9 cellular contexts compared by ENCODE assay signal in the genomic region with DNA sequence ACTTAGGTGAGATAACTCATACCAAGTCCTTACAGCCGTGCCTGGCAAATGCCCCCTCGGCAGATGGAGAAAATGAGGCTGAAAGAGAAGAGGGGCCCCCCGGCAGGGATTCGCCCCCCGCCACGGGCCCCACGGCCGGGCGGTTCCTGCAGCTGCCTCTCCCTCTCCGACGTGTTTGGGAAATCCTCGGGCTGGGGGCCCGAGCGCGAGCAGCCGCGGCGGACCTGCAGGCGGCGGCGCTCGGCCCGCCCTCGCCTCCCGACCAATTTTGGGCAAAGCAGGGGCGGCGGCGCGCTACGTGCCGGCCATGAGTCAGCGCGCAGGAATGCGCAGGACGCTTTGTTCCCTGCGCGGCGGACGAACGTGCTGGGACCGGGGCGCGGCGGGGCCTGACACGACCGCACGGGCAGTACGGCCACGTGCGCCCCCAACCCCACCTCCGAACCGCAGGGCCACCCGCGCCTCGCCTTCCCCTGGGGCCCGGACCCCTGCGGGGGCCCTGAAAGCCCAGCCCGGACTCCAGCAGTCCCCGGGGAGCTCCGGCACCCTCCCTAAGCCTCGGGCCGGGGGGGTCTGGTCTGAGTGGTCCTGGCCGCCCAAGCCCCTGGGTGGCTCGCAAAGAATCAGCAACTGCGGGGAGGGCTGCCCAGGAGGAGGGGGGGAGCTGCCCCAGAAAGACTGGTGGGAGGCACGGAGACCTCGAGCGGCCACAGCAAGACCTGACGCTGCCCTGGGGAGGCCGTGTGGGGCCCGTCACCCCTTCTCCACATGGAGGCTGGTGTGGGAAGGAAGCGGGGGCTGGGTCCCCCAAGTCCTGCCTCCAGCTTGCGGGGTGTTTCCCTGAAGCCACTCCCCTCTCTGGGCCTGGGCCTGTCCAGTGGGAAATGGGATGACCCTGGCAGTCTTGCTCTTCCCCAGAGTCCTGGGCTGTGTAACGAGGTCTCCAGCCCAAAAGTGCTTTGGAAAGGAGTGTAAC. TPM values are rescaled to one million over a fixed set of nuclear protein-coding genes. Genes with fewer than 3 reads are reported as not detected.
DNase-seq lines count a peak whose midpoint lies in the region; ATAC-seq, FAIRE-seq and TF ChIP-seq lines count a peak whose summit lies in the region.
"Had no signal": no experiment of that assay in that cellular context is flagged by ENCODE, and none has a peak within 500 bp of the region (broad histone marks: within the 10 kb centered on the region; RNA-seq: fewer than 3 reads in every experiment).

No MANE protein-coding gene starts in this region.

- TF ChIP-seq POLR2A in GM12878 (IDR thresholded peaks at IDR 0.05; ENCODE audit: low read depth, low read length) = no peak

- no peak for FAIRE-seq in GM12878 (lab: Jason Lieb, UNC)

- TF ChIP-seq CTCF in GM12878 (IDR thresholded peaks at IDR 0.05 in 2 of 3, conservative IDR thresholded peaks at IDR 0.05 in 1 of 3; ENCODE audit: control insufficient read depth in 2 of 3, extremely low read depth in 1 of 3, insufficient read depth in 1 of 3, low read depth in 3 of 3, low read length in 3 of 3) = no peak

- no peaks in the 10 kb centered on the region; the same call in 1 of the 2 replicates for H3K4me1 ChIP-seq in GM12878 (ENCODE audit: control insufficient read depth, insufficient read depth, low read length)
- peaks cover 17% of the 10 kb centered on the region for H3K4me1 ChIP-seq in iPS-20b (ENCODE audit: insufficient read depth, low read length)

- no peak for TF ChIP-seq EP300 in GM12878 (IDR thresholded peaks at IDR 0.05; ENCODE audit: borderline replicate concordance in 1 of 2, control insufficient read depth in 1 of 2, low read depth in 2 of 2, low read length in 2 of 2)

- 10% methylated on average over 70 of the region's 74 CpGs for WGBS in GM12878 (ENCODE audit: insufficient coverage, insufficient replicate concordance, low lambda C conversion rate, missing lambda C conversion rate)

- ATAC-seq in GM12878 = peak; percentile 61

- H3K27ac ChIP-seq in GM12878 (ENCODE audit: control insufficient read depth, insufficient read depth) (no peak overlapping the region), iPS-20b (ENCODE audit: low read length) (no peak overlapping the region)

- no peak overlapping the region; the same call in 1 of the 2 replicates for H3K9ac ChIP-seq in GM12878 (ENCODE audit: control insufficient read depth, insufficient read depth, low read length)
- peak overlapping the region; percentile 77; the same call in 1 of the 2 replicates for H3K9ac ChIP-seq in iPS-20b (ENCODE audit: low read depth, low read length)

- intact Hi-C loops in GM12878 (cut with micrococcal nuclease; ENCODE audit: unreplicated experiment) = no loop called here

- H3K36me3 ChIP-seq in GM12878 (ENCODE audit: control insufficient read depth in 2 of 2, insufficient read depth in 2 of 2, low read length in 1 of 2) (no peaks in the 10 kb centered on the region), iPS-20b (ENCODE audit: insufficient read depth, low read depth, low read length) (no peaks in the 10 kb centered on the region)

- H3K4me2 ChIP-seq in GM12878 (ENCODE audit: control insufficient read depth, insufficient read depth) = peak overlapping the region; percentile 59

- H3K79me2 ChIP-seq in GM12878 (ENCODE audit: control insufficient read depth, insufficient read depth, low read length) = no peaks in the 10 kb centered on the region

- H4K20me1 ChIP-seq in GM12878 (ENCODE audit: control insufficient read depth, insufficient read depth) = no peaks in the 10 kb centered on the region

- H3K27me3 ChIP-seq in GM12878 (replicated peaks in 1 of 2; ENCODE audit: control insufficient read depth in 2 of 2, insufficient read depth in 2 of 2, low read length in 1 of 2) (peaks cover 0 to 1% of the 10 kb centered on the region in 2 experiments; a peak in 2 of 4 replicates), iPS-20b (ENCODE audit: insufficient read depth, low read length) (peaks cover 19% of the 10 kb centered on the region)

- H2AFZ ChIP-seq in GM12878 (ENCODE audit: control insufficient read depth, low read depth, low read length) = peak overlapping the region; percentile 56

- peak overlapping the region; percentile 41 for H3K4me3 ChIP-seq in GM12878
- peak overlapping the region; percentile 62 for H3K4me3 ChIP-seq in iPS-20b (ENCODE audit: low read length)

- DNase-seq in activated CD8-positive, alpha-beta memory T cell treated with anti-CD3 and anti-CD28 coated beads for 24 hours = peak; percentile 76
- DNase-seq in activated CD8-positive, alpha-beta memory T cell treated with anti-CD3 and anti-CD28 coated beads, Interleukin-2, amount 50 U/mL, for 4 hours = no peak
- peak; percentile 67 for DNase-seq in NOMO-1 treated with DMSO at 0.1 percent for 48 hours (lab: John Stamatoyannopoulos, UW; ENCODE audit: unreplicated experiment)
- no peak for DNase-seq in GM12878 (ENCODE audit: low read depth, low spot score)
- DNase-seq in smooth muscle cell of the brain vasculature (ENCODE audit: low read depth, low spot score) = peak; percentile 35
- no peak for DNase-seq in NCI-H2196 (lab: John Stamatoyannopoulos, UW; ENCODE audit: unreplicated experiment)
- no peak for DNase-seq in cerebellar nuclear complex (lab: John Stamatoyannopoulos, UW)

- TF ChIP-seq RAD21 in GM12878 (IDR thresholded peaks at IDR 0.05; ENCODE audit: insufficient read depth, low read depth, low read length) = no peak

- RAD21 ChIA-PET in GM12878 (lab: Charles Lee; ENCODE audit: unreplicated experiment) = no interaction called here

- BruUV-seq in GM12878 (replicated peaks; lab: Mats Ljungman, UMichigan) = no TSS peak

- in situ Hi-C loops in GM12878 (cut with MboI) = no loop called here

- CTCF ChIA-PET in GM12878 (lab: Yijun Ruan, JAX) = interaction anchor here (1.8 to 7.4 kb wide), 2 partner anchors 12 to 19 kb away, joined by 4 to 59 read pairs; no protein-coding TSS in a partner anchor

- POLR2A ChIA-PET in GM12878 (lab: Charles Lee) = no interaction called here

- H3K9me3 ChIP-seq in GM12878 (replicated peaks; ENCODE audit: control insufficient read depth, insufficient read depth, low read length) = no peaks in the 10 kb centered on the region
- H3K9me3 ChIP-seq in iPS-20b (ENCODE audit: insufficient read depth, low read depth, low read length) = no peaks in the 10 kb centered on the region

- SMC1A ChIA-PET in GM12878 (lab: Charles Lee; ENCODE audit: uncharacterized antibody, unreplicated experiment) = no interaction called here

TF ChIP-seq in GM12878, 131 proteins besides CTCF, POLR2A, EP300 and RAD21 (continues in another document):
- TF ChIP-seq MYC (IDR thresholded peaks at IDR 0.05; ENCODE audit: insufficient read depth, insufficient read length, insufficient replicate concordance, low read length, severe bottlenecking) = no peak
- no peak for TF ChIP-seq DPF2 (IDR thresholded peaks at IDR 0.05)
- TF ChIP-seq SUPT20H (IDR thresholded peaks at IDR 0.05; ENCODE audit: borderline replicate concordance, control insufficient read depth, low read depth, low read length) = no peak
- TF ChIP-seq SRF (IDR thresholded peaks at IDR 0.05; ENCODE audit: low read depth in 2 of 2, low read length in 2 of 2) = peak; percentile 77 to 80
- TF ChIP-seq BHLHE40 (IDR thresholded peaks at IDR 0.05; ENCODE audit: borderline replicate concordance in 1 of 2, low read depth in 2 of 2, low read length in 1 of 2) = peak in 1 of 2 experiments; percentile 85; a peak in 2 of 4 replicates
- TF ChIP-seq, protein P1, sequence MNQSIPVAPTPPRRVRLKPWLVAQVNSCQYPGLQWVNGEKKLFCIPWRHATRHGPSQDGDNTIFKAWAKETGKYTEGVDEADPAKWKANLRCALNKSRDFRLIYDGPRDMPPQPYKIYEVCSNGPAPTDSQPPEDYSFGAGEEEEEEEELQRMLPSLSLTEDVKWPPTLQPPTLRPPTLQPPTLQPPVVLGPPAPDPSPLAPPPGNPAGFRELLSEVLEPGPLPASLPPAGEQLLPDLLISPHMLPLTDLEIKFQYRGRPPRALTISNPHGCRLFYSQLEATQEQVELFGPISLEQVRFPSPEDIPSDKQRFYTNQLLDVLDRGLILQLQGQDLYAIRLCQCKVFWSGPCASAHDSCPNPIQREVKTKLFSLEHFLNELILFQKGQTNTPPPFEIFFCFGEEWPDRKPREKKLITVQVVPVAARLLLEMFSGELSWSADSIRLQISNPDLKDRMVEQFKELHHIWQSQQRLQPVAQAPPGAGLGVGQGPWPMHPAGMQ (IDR thresholded peaks at IDR 0.05; ENCODE audit: borderline replicate concordance) = no peak
- TF ChIP-seq BACH1 (IDR thresholded peaks at IDR 0.05; ENCODE audit: borderline replicate concordance) = 0 out of 2 replicates have a peak, but pooled peaks have one; percentile 31
- TF ChIP-seq NFIC (IDR thresholded peaks at IDR 0.05; ENCODE audit: low read depth, low read length) = no peak
- no peak for TF ChIP-seq RBBP5 (conservative IDR thresholded peaks at IDR 0.05)
- TF ChIP-seq JUNB (IDR thresholded peaks at IDR 0.05) = no peak
- TF ChIP-seq IKZF1 (conservative IDR thresholded peaks at IDR 0.05) = peak; percentile 35; the same call in 1 of the 2 replicates
- no peak for TF ChIP-seq EZH2 (IDR thresholded peaks at IDR 0.05; ENCODE audit: borderline replicate concordance, control insufficient read depth, low read depth, low read length)

RNA-seq across cellular contexts. Expression of gene EDN2, which starts 11.9 kb away (rescaled TPM):
- total RNA-seq in GM12878 (2013; cell fraction: nucleolus; rRNA removed) = 0.44 and 0.56 TPM in 2 replicates
- total RNA-seq in GM12878 (2014; rRNA removed) (0.28 and 0.60 TPM in 2 replicates), GM12878 (2014; rRNA removed; fragmentation: Illumina TruSeq; extraction: Trizol) (0.13 and 0.23 TPM in 2 replicates), GM12878 (2021) (0.74 and 0.98 TPM in 2 replicates)
- polyA plus RNA-seq in GM12878 (2011; ENCODE audit: low read depth) = 0.31 TPM
- polyA plus RNA-seq in GM12878 (2011; rRNA removed) (1.1 and 1.5 TPM in 2 replicates), GM12878 (2014; fragmentation: Illumina TruSeq; extraction: Trizol) (0.35 TPM in 1 of 2 replicates, not detected in the other), GM12878 (2014; fragmentation: Nextera tagmentation; extraction: Ambion mirVana) (under 1 TPM in 1 of 2 experiments, not detected in 1; 0.11 TPM), GM12878 (2014; rRNA removed) (0.94 and 1.3 TPM in 2 replicates), GM12878 (2016; fragmentation: Nextera tagmentation; extraction: Ambion mirVana) (under 1 TPM; 0.43 to 0.48 TPM)
- 2.3 and 2.6 TPM in 2 replicates for polyA plus RNA-seq in GM12878 (2011; cell fraction: cytosol; rRNA removed)
- polyA plus RNA-seq in GM12878 (2011; cell fraction: nucleus; rRNA removed) = 9.9 and 12.3 TPM in 2 replicates
- 0.38 and 0.42 TPM in 2 replicates for polyA plus RNA-seq in GM12878 (2012)
- 0.66 and 1.1 TPM in 2 replicates for polyA minus RNA-seq in GM12878 (2011; rRNA and poly(A)+ RNA removed)
- polyA minus RNA-seq in GM12878 (2011; cell fraction: cytosol; rRNA and poly(A)+ RNA removed) = 1.1 TPM in 1 of 2 replicates, not detected in the other
- 0.60 and 0.77 TPM in 2 replicates for polyA minus RNA-seq in GM12878 (2011; cell fraction: nucleus; rRNA and poly(A)+ RNA removed)
- total RNA-seq: mononuclear cell had no signal

Comparison
In these comparisons a context has a peak if more than half of its experiments do, and no peak if none do; other contexts are left out.
1. DNase-seq: peak in activated CD8-positive, alpha-beta memory T cell treated with anti-CD3 and anti-CD28 coated beads for 24 hours (single experiment), NOMO-1 treated with DMSO at 0.1 percent for 48 hours (single experiment) and smooth muscle cell of the brain vasculature (single experiment); none in activated CD8-positive, alpha-beta memory T cell treated with anti-CD3 and anti-CD28 coated beads, Interleukin-2, amount 50 U/mL, for 4 hours (single experiment), GM12878 (single experiment), NCI-H2196 (single experiment) and cerebellar nuclear complex (0 of 2).